In genomic region chr11:76680517-76681425, GRCh38 we compare ENCODE assay signal across 2 cellular contexts.
TF ChIP-seq lines count a peak whose summit lies in the region.

No MANE protein-coding gene starts in this region.

TF ChIP-seq in HEK293T, 16 proteins besides CTCF, POLR2A, EP300 and RAD21 (continued from another document):
- no peak for TF ChIP-seq FOXM1 (IDR thresholded peaks at IDR 0.05; ENCODE audit: borderline replicate concordance)
- TF ChIP-seq NFRKB (IDR thresholded peaks at IDR 0.05), result no peak
- TF ChIP-seq L3MBTL2 (conservative IDR thresholded peaks at IDR 0.05), result no peak
- no peak for TF ChIP-seq TARDBP (IDR thresholded peaks at IDR 0.05)
- no peak for TF ChIP-seq FOXK2 (IDR thresholded peaks at IDR 0.05)
- TF ChIP-seq SP1 (IDR thresholded peaks at IDR 0.05), result no peak
- no peak for TF ChIP-seq BHLHE40 (IDR thresholded peaks at IDR 0.05; ENCODE audit: borderline replicate concordance)
- TF ChIP-seq HDGF (IDR thresholded peaks at IDR 0.05; ENCODE audit: borderline replicate concordance), result no peak

TF ChIP-seq in HepG2, 621 proteins besides CTCF, POLR2A, EP300 and RAD21 (continued from another document):
- peak; percentile 86 for TF ChIP-seq ZNF574 (CRISPR knock-in tag; IDR thresholded peaks at IDR 0.05)
- TF ChIP-seq ZFP90 (CRISPR knock-in tag; IDR thresholded peaks at IDR 0.05; ENCODE audit: borderline replicate concordance), result no peak
- TF ChIP-seq TEAD2 (CRISPR knock-in tag; IDR thresholded peaks at IDR 0.05), result no peak
- no peak for TF ChIP-seq ZNF724P (CRISPR knock-in tag; IDR thresholded peaks at IDR 0.05; ENCODE audit: borderline replicate concordance)
- TF ChIP-seq ELF4 (CRISPR knock-in tag; IDR thresholded peaks at IDR 0.05; ENCODE audit: borderline replicate concordance), result no peak
- TF ChIP-seq ZNF749 (CRISPR knock-in tag; IDR thresholded peaks at IDR 0.05; ENCODE audit: borderline replicate concordance), result no peak
- peak; percentile 62; the same call in 1 of the 2 replicates for TF ChIP-seq ZNF501 (CRISPR knock-in tag; IDR thresholded peaks at IDR 0.05)
- TF ChIP-seq PLRG1 (conservative IDR thresholded peaks at IDR 0.05), result no peak
- no peak for TF ChIP-seq SOX6 (IDR thresholded peaks at IDR 0.05)
- TF ChIP-seq SOX6 (CRISPR knock-in tag; IDR thresholded peaks at IDR 0.05), result 0 out of 2 replicates have a peak, but pooled peaks have one; percentile 14
- no peak for TF ChIP-seq SALL1 (CRISPR knock-in tag; IDR thresholded peaks at IDR 0.05)
- no peak for TF ChIP-seq SOX5 (CRISPR knock-in tag; IDR thresholded peaks at IDR 0.05; ENCODE audit: borderline replicate concordance)
- TF ChIP-seq ZNF230 (CRISPR knock-in tag; IDR thresholded peaks at IDR 0.05), result 0 out of 2 replicates have a peak, but pooled peaks have one; percentile 56
- no peak for TF ChIP-seq POLR2AphosphoS2 (IDR thresholded peaks at IDR 0.05; ENCODE audit: low read depth, low read length)
- TF ChIP-seq RORA (CRISPR knock-in tag; IDR thresholded peaks at IDR 0.05), result no peak
- no peak for TF ChIP-seq ZNF746 (CRISPR knock-in tag; IDR thresholded peaks at IDR 0.05)
- 0 out of 2 replicates have a peak, but pooled peaks have one; percentile 46 for TF ChIP-seq EED (CRISPR knock-in tag; IDR thresholded peaks at IDR 0.05)
- no peak for TF ChIP-seq ZNF781 (CRISPR knock-in tag; IDR thresholded peaks at IDR 0.05; ENCODE audit: borderline replicate concordance, not compliant biosample characterization)
- TF ChIP-seq ZNF615 (CRISPR knock-in tag; IDR thresholded peaks at IDR 0.05; ENCODE audit: borderline replicate concordance), result no peak
- 0 out of 2 replicates have a peak, but pooled peaks have one; percentile 27 for TF ChIP-seq ZBTB7B (CRISPR knock-in tag; IDR thresholded peaks at IDR 0.05)
- TF ChIP-seq, protein P1, sequence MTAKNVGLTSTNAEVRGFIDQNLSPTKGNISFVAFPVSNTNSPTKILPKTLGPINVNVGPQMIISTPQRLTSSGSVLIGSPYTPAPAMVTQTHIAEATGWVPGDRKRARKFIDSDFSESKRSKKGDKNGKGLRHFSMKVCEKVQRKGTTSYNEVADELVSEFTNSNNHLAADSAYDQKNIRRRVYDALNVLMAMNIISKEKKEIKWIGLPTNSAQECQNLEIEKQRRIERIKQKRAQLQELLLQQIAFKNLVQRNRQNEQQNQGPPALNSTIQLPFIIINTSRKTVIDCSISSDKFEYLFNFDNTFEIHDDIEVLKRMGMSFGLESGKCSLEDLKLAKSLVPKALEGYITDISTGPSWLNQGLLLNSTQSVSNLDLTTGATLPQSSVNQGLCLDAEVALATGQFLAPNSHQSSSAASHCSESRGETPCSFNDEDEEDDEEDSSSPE (CRISPR knock-in tag; IDR thresholded peaks at IDR 0.05), result no peak
- no peak for TF ChIP-seq ZNF354B (CRISPR knock-in tag; IDR thresholded peaks at IDR 0.05)
- peak; percentile 36 for TF ChIP-seq SMC3 (IDR thresholded peaks at IDR 0.05; ENCODE audit: low read length)
